8 cellular contexts compared by ENCODE assay signal in genomic region chr6:36595168-36595818, GRCh38. TPM values are rescaled to one million over a fixed set of nuclear protein-coding genes. Genes with fewer than 3 reads are reported as not detected.
DNase-seq lines count a peak whose midpoint lies in the region; ATAC-seq and TF ChIP-seq lines count a peak whose summit lies in the region.

No MANE protein-coding gene starts in this region.

- ATAC-seq in GM18520 (IDR thresholded peaks at IDR 0.05; ENCODE audit: unreplicated experiment), result no peak

- in situ Hi-C loops in GM13976 (cut with MboI; ENCODE audit: low sequenced_read_pairs, unreplicated experiment), result no loop called here

- peak overlapping the region; percentile 100 for H3K4me2 ChIP-seq in Loucy (ENCODE audit: low read depth, low read length, poor library complexity, severe bottlenecking)

- no peaks in the 10 kb centered on the region for H3K9me2 ChIP-seq in Loucy (replicated peaks; ENCODE audit: low read depth, low read length)

- peaks cover 59% of the 10 kb centered on the region for H4K20me1 ChIP-seq in Loucy (ENCODE audit: insufficient read depth, low read length, poor library complexity, severe bottlenecking)

- H3K27me3 ChIP-seq in Loucy (ENCODE audit: insufficient read depth, low read length, poor library complexity, severe bottlenecking) (peaks cover 44% of the 10 kb centered on the region), neuron (ENCODE audit: insufficient read depth, low read length) (no peaks in the 10 kb centered on the region)

- H3K9ac ChIP-seq in Loucy (ENCODE audit: low read depth, low read length, poor library complexity, severe bottlenecking), result peak overlapping the region; percentile 97

- no peak for TF ChIP-seq CTCF in Loucy (conservative IDR thresholded peaks at IDR 0.05; ENCODE audit: low read length)
- no peak for TF ChIP-seq CTCF in WI38 (IDR thresholded peaks at IDR 0.05; ENCODE audit: low read depth, low read length)
- no peak for TF ChIP-seq CTCF in fibroblast of the aortic adventitia (IDR thresholded peaks at IDR 0.05; ENCODE audit: insufficient read depth, low read length)
- no peak for TF ChIP-seq CTCF in GM13976 (IDR thresholded peaks at IDR 0.05; ENCODE audit: borderline replicate concordance, control extremely low read depth, extremely low read depth, insufficient read depth, missing control alignments)

- H3K36me3 ChIP-seq in Loucy (ENCODE audit: insufficient read depth, low read length) (peaks cover 42% of the 10 kb centered on the region), neuron (ENCODE audit: insufficient read depth, low read length) (peaks cover 50% of the 10 kb centered on the region)

- peaks cover 39% of the 10 kb centered on the region for H3K4me1 ChIP-seq in Loucy (ENCODE audit: insufficient read depth, low read length, poor library complexity, severe bottlenecking)
- H3K4me1 ChIP-seq in neuron (ENCODE audit: insufficient read depth, low read length), result peaks cover 40% of the 10 kb centered on the region

- H3F3A ChIP-seq in Loucy (ENCODE audit: low read depth), result peaks cover 6% of the 10 kb centered on the region

- peak overlapping the region; percentile 81 for H3K4me3 ChIP-seq in Loucy (ENCODE audit: low read length, poor library complexity, severe bottlenecking)
- H3K4me3 ChIP-seq in WI38 (ENCODE audit: low read depth, low read length), result peak overlapping the region; percentile 100
- H3K4me3 ChIP-seq in fibroblast of the aortic adventitia (ENCODE audit: low read depth, low read length), result peak overlapping the region; percentile 95
- H3K4me3 ChIP-seq in neuron (ENCODE audit: low read length), result peak overlapping the region; percentile 99

- H2AFZ ChIP-seq in Loucy (ENCODE audit: low read length) (no peak overlapping the region), neuron (ENCODE audit: low read depth, low read length) (no peak overlapping the region)

- H3K9me3 ChIP-seq in Loucy (ENCODE audit: insufficient read depth, low read depth, low read length), result no peaks in the 10 kb centered on the region
- H3K9me3 ChIP-seq in neuron (ENCODE audit: low read length), result no peaks in the 10 kb centered on the region

- H3K79me2 ChIP-seq in Loucy (ENCODE audit: insufficient read depth, low read length), result peaks cover 81% of the 10 kb centered on the region

- DNase-seq in DMS79 (lab: John Stamatoyannopoulos, UW), result peak; percentile 28
- peak; percentile 72 for DNase-seq in fibroblast of the aortic adventitia (ENCODE audit: low read depth)
- DNase-seq in GM13976 (ENCODE audit: low spot score), result no peak
- no peak for DNase-seq in NCI-H128 (lab: John Stamatoyannopoulos, UW; ENCODE audit: unreplicated experiment)

RNA-seq across cellular contexts. Expression of gene SRSF3, which starts 1.1 kb away (rescaled TPM):
- 181 and 411 TPM in 2 replicates for total RNA-seq in fibroblast of the aortic adventitia (ENCODE audit: low replicate concordance)

RNA-seq across cellular contexts. Expression of gene STK38, which starts 48.0 kb away (rescaled TPM):
- total RNA-seq in fibroblast of the aortic adventitia (ENCODE audit: low replicate concordance), result 34.3 and 47.7 TPM in 2 replicates

Comparison
In these comparisons a context has a peak if more than half of its experiments do, and no peak if none do; other contexts are left out.
1. DNase-seq: peak in DMS79 (single experiment) and fibroblast of the aortic adventitia (single experiment); none in GM13976 (single experiment) and NCI-H128 (single experiment).
2. Peak in every context shown above with its lines, with median percentiles within 50 percentile points of each other: H3K4me3 ChIP-seq.